Comparison of ENCODE assay signal across 8 cellular contexts in genomic region chr4:140755811-140756291, GRCh38. TPM values are rescaled to one million over a fixed set of nuclear protein-coding genes. Genes with fewer than 3 reads are reported as not detected.
DNase-seq lines count a peak whose midpoint lies in the region; ATAC-seq and TF ChIP-seq lines count a peak whose summit lies in the region.

No MANE protein-coding gene starts in this region.

- POLR2A ChIA-PET in OCI-LY7 (lab: Charles Lee), result interaction anchor here (0.7 to 1.6 kb wide), 14 partner anchors 9 to 116 kb away, joined by 3 to 12 read pairs (median 3); no protein-coding TSS in a partner anchor

- CTCF ChIA-PET in OCI-LY7 (lab: Charles Lee; ENCODE audit: unreplicated experiment), result interaction anchor here (0.9 to 1.4 kb wide), 4 partner anchors 10 to 36 kb away, joined by 3 to 7 read pairs (median 4); no protein-coding TSS in a partner anchor

- H2AFZ ChIP-seq in OCI-LY7 (ENCODE audit: low read length), result peak overlapping the region; percentile 94

- peaks cover 38% of the 10 kb centered on the region for H3K4me1 Mint-ChIP-seq in chondrocyte (ENCODE audit: low read depth)
- H3K4me1 Mint-ChIP-seq in stimulated activated effector memory CD8-positive, alpha-beta T cell treated with anti-CD3 and anti-CD28 coated beads, Interleukin-12 subunit alpha, Interleukin-12 subunit beta, amount 100 ng/mL, for 72 hours, result no peaks in the 10 kb centered on the region

- peak; percentile 84 for DNase-seq in BE2C
- DNase-seq in OCI-LY7 (ENCODE audit: low spot score), result peak; percentile 71
- DNase-seq in chondrocyte (ENCODE audit: low spot score), result peak; percentile 92
- DNase-seq in kidney tubule cell (ENCODE audit: low spot score), result peak; percentile 58
- DNase-seq in stimulated activated effector memory CD8-positive, alpha-beta T cell treated with anti-CD3 and anti-CD28 coated beads, Interleukin-12 subunit alpha, Interleukin-12 subunit beta, amount 100 ng/mL, for 72 hours (ENCODE audit: low spot score in 2 of 2), result no peak
- DNase-seq in NK-92 (lab: John Stamatoyannopoulos, UW; ENCODE audit: unreplicated experiment), result no peak

- intact Hi-C loops in OCI-LY7 (cut with micrococcal nuclease; ENCODE audit: unreplicated experiment), result loop anchor here (1.0 to 10.0 kb wide), 6 partner anchors 13 to 1201 kb away; partner anchors contain the start of gene SETD7

- H3K4me1 ChIP-seq in BE2C, result no peaks in the 10 kb centered on the region
- H3K4me1 ChIP-seq in OCI-LY7 (ENCODE audit: insufficient read depth, low read length, poor library complexity, severe bottlenecking), result peaks cover 30% of the 10 kb centered on the region

- H3K4me3 ChIP-seq in BE2C (ENCODE audit: low read depth, low read length) (peak overlapping the region; percentile 67), OCI-LY7 (ENCODE audit: low read depth, low read length, poor library complexity, severe bottlenecking) (peak overlapping the region; percentile 73)

- no peaks in the 10 kb centered on the region for H4K20me1 ChIP-seq in OCI-LY7 (ENCODE audit: insufficient read depth, low read length)

- no peaks in the 10 kb centered on the region for H3K9me2 ChIP-seq in OCI-LY7 (ENCODE audit: insufficient read depth, low read length)

- no TSS peak for BruUV-seq in OCI-LY7 (replicated peaks; lab: Mats Ljungman, UMichigan)

- TF ChIP-seq CTCF in BE2C (IDR thresholded peaks at IDR 0.05; ENCODE audit: low read depth, low read length) (no peak), OCI-LY7 (conservative IDR thresholded peaks at IDR 0.05; ENCODE audit: low read length) (0 out of 2 replicates have a peak, but pooled peaks have one; percentile 17), chondrocyte (IDR thresholded peaks at IDR 0.05) (no peak)

- H3K9me3 ChIP-seq in BE2C (no peaks in the 10 kb centered on the region), OCI-LY7 (ENCODE audit: low read length) (peaks cover 13% of the 10 kb centered on the region; the same call in 1 of the 2 replicates)

- no peaks in the 10 kb centered on the region for H3K27me3 Mint-ChIP-seq in chondrocyte (ENCODE audit: low read depth)

- peak overlapping the region; percentile 89 for H3K4me3 Mint-ChIP-seq in chondrocyte (ENCODE audit: unreplicated experiment)
- no peak overlapping the region for H3K4me3 Mint-ChIP-seq in stimulated activated effector memory CD8-positive, alpha-beta T cell treated with anti-CD3 and anti-CD28 coated beads, Interleukin-12 subunit alpha, Interleukin-12 subunit beta, amount 100 ng/mL, for 72 hours

- no peaks in the 10 kb centered on the region for H3K27me3 ChIP-seq in BE2C

- ATAC-seq in GM18502 (IDR thresholded peaks at IDR 0.05; ENCODE audit: poor library complexity, unreplicated experiment) (peak; percentile 67), HG02884 (IDR thresholded peaks at IDR 0.05; ENCODE audit: unreplicated experiment) (peak; percentile 52)
- ATAC-seq in stimulated activated effector memory CD8-positive, alpha-beta T cell treated with anti-CD3 and anti-CD28 coated beads, Interleukin-12 subunit alpha, Interleukin-12 subunit beta, amount 100 ng/mL, for 72 hours, result peak; percentile 56

- H3K27ac Mint-ChIP-seq in chondrocyte (ENCODE audit: unreplicated experiment), result peak overlapping the region; percentile 59
- no peak overlapping the region for H3K27ac Mint-ChIP-seq in stimulated activated effector memory CD8-positive, alpha-beta T cell treated with anti-CD3 and anti-CD28 coated beads, Interleukin-12 subunit alpha, Interleukin-12 subunit beta, amount 100 ng/mL, for 72 hours

- no peaks in the 10 kb centered on the region for H3K36me3 Mint-ChIP-seq in chondrocyte (ENCODE audit: low read depth)
- no peaks in the 10 kb centered on the region for H3K36me3 Mint-ChIP-seq in stimulated activated effector memory CD8-positive, alpha-beta T cell treated with anti-CD3 and anti-CD28 coated beads, Interleukin-12 subunit alpha, Interleukin-12 subunit beta, amount 100 ng/mL, for 72 hours

- no peaks in the 10 kb centered on the region for H3K79me2 ChIP-seq in OCI-LY7 (ENCODE audit: insufficient read depth, low read depth, low read length)

- no peak overlapping the region for H3K27ac ChIP-seq in OCI-LY7 (ENCODE audit: low read depth, low read length, poor library complexity, severe bottlenecking)

- H3K36me3 ChIP-seq in BE2C, result peaks cover 4% of the 10 kb centered on the region
- peaks cover 6% of the 10 kb centered on the region; the same call in 1 of the 2 replicates for H3K36me3 ChIP-seq in OCI-LY7 (ENCODE audit: insufficient read depth, low read length)

- H3K4me2 ChIP-seq in OCI-LY7 (ENCODE audit: low read length), result peak overlapping the region; percentile 86

- no peaks in the 10 kb centered on the region for H3K9me3 Mint-ChIP-seq in chondrocyte (ENCODE audit: low read depth)
- H3K9me3 Mint-ChIP-seq in stimulated activated effector memory CD8-positive, alpha-beta T cell treated with anti-CD3 and anti-CD28 coated beads, Interleukin-12 subunit alpha, Interleukin-12 subunit beta, amount 100 ng/mL, for 72 hours, result no peaks in the 10 kb centered on the region

RNA-seq across cellular contexts. Expression of gene TBC1D9, which starts 0.3 kb away (rescaled TPM):
- 12.7 TPM for polyA plus RNA-seq in BE2C (2012; ENCODE audit: insufficient read depth, insufficient read length, low read depth)
- 1.0 and 1.6 TPM in 2 replicates for total RNA-seq in OCI-LY7 (2014; rRNA removed; shearing (Covaris generic))
- total RNA-seq in OCI-LY7 (2022) (10.4 and 13.0 TPM in 2 replicates), chondrocyte (40.5 to 46.5 TPM (median 42.0 TPM) in 3 replicates)

Comparison
In these comparisons a context has a peak if more than half of its experiments do, and no peak if none do; other contexts are left out.
1. DNase-seq: peak in BE2C (single experiment), OCI-LY7 (single experiment), chondrocyte (single experiment) and kidney tubule cell (single experiment); none in stimulated activated effector memory CD8-positive, alpha-beta T cell treated with anti-CD3 and anti-CD28 coated beads, Interleukin-12 subunit alpha, Interleukin-12 subunit beta, amount 100 ng/mL, for 72 hours (0 of 2) and NK-92 (single experiment).
2. Peak in every context shown above with its lines, with median percentiles within 50 percentile points of each other: ATAC-seq.